Comparison of ENCODE assay signal across 8 cellular contexts in genomic region chr15:31435891-31436628, GRCh38.
DNase-seq lines count a peak whose midpoint lies in the region; ATAC-seq, FAIRE-seq and TF ChIP-seq lines count a peak whose summit lies in the region.

No MANE protein-coding gene starts in this region.

- CTCF ChIA-PET in activated B cell treated with CpG ODN at 0.5 μM for 24 hours (lab: Charles Lee): interaction anchor here (0.6 to 9.2 kb wide), 18 partner anchors 8 to 235 kb away, joined by 3 to 226 read pairs (median 7); partner anchors contain the start of gene KLF13

- peaks cover 67% of the 10 kb centered on the region for H3K4me1 Mint-ChIP-seq in activated B cell treated with CpG ODN at 0.5 μM for 24 hours

- H3K27me3 Mint-ChIP-seq in activated B cell treated with CpG ODN at 0.5 μM for 24 hours: no peaks in the 10 kb centered on the region

- peak; percentile 94 for FAIRE-seq in GM19239 (lab: Jason Lieb, UNC)

- H3K4me3 Mint-ChIP-seq in activated B cell treated with CpG ODN at 0.5 μM for 24 hours: peak overlapping the region; percentile 80

- DNase-seq in GM19239 (ENCODE audit: insufficient read length, low spot score): no peak
- no peak for DNase-seq in activated B cell treated with CpG ODN at 0.5 μM for 24 hours
- peak in 1 of 2 donors; percentile 45 for DNase-seq in foreskin keratinocyte
- peak; percentile 40 for DNase-seq in stimulated activated CD4-positive, alpha-beta T cell treated with anti-CD3 and anti-CD28 coated beads, Interleukin-4, amount 100 ng/mL, for 1 hour
- no peak for DNase-seq in NCI-H146 (lab: John Stamatoyannopoulos, UW)

- no peaks in the 10 kb centered on the region for H3K9me3 Mint-ChIP-seq in activated B cell treated with CpG ODN at 0.5 μM for 24 hours

- peak overlapping the region; percentile 91 for H3K27ac Mint-ChIP-seq in activated B cell treated with CpG ODN at 0.5 μM for 24 hours

- no peaks in the 10 kb centered on the region for H3K27me3 ChIP-seq in foreskin keratinocyte

- H3K27ac ChIP-seq in foreskin keratinocyte: peak overlapping the region; percentile 99

- POLR2A ChIA-PET in activated B cell treated with CpG ODN at 0.5 μM for 24 hours (lab: Charles Lee): interaction anchor here (1.0 to 5.8 kb wide), 18 partner anchors 23 to 221 kb away, joined by 3 to 125 read pairs (median 16); partner anchors contain the start of gene KLF13

- TF ChIP-seq CTCF in activated B cell treated with CpG ODN at 0.5 μM for 24 hours (IDR thresholded peaks at IDR 0.05) (no peak), foreskin keratinocyte (conservative IDR thresholded peaks at IDR 0.05) (no peak)

- intact Hi-C loops in activated B cell treated with CpG ODN at 0.5 μM for 24 hours (cut with micrococcal nuclease): loop anchor here (1.0 to 2.0 kb wide), 11 partner anchors 38 to 236 kb away; partner anchors contain the start of gene KLF13

- H3K36me3 Mint-ChIP-seq in activated B cell treated with CpG ODN at 0.5 μM for 24 hours (ENCODE audit: low read depth): no peaks in the 10 kb centered on the region

- H3K4me1 ChIP-seq in foreskin keratinocyte: peaks cover 29% of the 10 kb centered on the region

- ATAC-seq in activated B cell treated with CpG ODN at 0.5 μM for 24 hours (ENCODE audit: low read depth): no peak
- ATAC-seq in foreskin keratinocyte: peak; percentile 2
- no peak for ATAC-seq in GM18502 (IDR thresholded peaks at IDR 0.05; ENCODE audit: poor library complexity, unreplicated experiment)
- ATAC-seq in GM21515 (IDR thresholded peaks at IDR 0.05; ENCODE audit: unreplicated experiment): no peak
- no peak for ATAC-seq in HG02763 (IDR thresholded peaks at IDR 0.05; ENCODE audit: unreplicated experiment)
